Comparison of ENCODE assay signal across 8 cellular contexts in the genomic region with DNA sequence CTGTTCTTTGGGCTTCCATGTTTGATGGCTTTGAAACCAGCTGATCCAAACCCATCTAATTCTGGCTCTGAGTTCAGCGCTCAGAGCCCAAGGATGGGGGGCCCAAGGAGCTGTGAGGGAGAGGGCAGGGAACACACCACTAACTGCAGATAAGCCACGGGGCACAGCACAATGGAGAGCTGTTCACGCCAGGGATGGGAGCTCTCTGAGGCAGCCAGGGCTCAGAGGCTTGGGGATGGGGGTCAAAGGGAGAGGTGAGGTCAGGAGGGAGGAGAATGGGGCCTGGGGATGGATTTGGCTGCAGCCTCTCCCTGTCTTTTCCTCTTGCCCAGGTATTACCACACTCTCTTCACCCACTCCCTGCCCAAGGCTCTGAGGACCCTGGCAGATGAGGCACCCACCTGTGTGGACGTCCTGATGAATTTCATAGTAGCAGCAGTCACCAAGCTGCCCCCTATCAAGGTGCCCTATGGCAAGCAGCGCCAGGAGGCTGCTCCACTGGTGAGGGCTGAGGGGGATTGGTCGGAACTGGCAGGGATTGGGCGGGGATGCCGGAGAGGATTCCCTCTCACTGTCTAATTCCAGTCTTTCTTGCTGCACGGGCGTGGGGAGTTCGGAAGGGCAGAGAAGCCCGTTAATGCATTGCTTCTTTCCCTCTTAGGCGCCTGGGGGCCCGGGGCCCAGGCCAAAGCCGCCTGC. TPM values are rescaled to one million over a fixed set of nuclear protein-coding genes. Genes with fewer than 3 reads are reported as not detected.
DNase-seq lines count a peak whose midpoint lies in the region; TF ChIP-seq lines count a peak whose summit lies in the region.

No MANE protein-coding gene starts in this region.

- H3K27ac Mint-ChIP-seq in stimulated activated naive CD8-positive, alpha-beta T cell treated with anti-CD3 and anti-CD28 coated beads, Interleukin-15, Interleukin-2, amounts not matched to agents 100 ng/mL and 50 ng/mL, for 24 hours = no peak overlapping the region

- H3K9me3 Mint-ChIP-seq in stimulated activated naive CD8-positive, alpha-beta T cell treated with anti-CD3 and anti-CD28 coated beads, Interleukin-15, Interleukin-2, amounts not matched to agents 100 ng/mL and 50 ng/mL, for 24 hours = no peaks in the 10 kb centered on the region

- H3K36me3 Mint-ChIP-seq in stimulated activated naive CD8-positive, alpha-beta T cell treated with anti-CD3 and anti-CD28 coated beads, Interleukin-15, Interleukin-2, amounts not matched to agents 100 ng/mL and 50 ng/mL, for 24 hours (ENCODE audit: low read depth) = no peaks in the 10 kb centered on the region

- DNase-seq in DMS 273 (lab: John Stamatoyannopoulos, UW; ENCODE audit: unreplicated experiment) (peak; percentile 68), DMS 273 treated with DMSO at 0.1 percent for 48 hours (lab: John Stamatoyannopoulos, UW) (no peak), hepatocyte (ENCODE audit: low spot score) (no peak), SK-N-DZ (ENCODE audit: low spot score) (no peak), kidney tubule cell (ENCODE audit: low spot score) (no peak), mesenteric fat pad (ENCODE audit: low spot score) (no peak)

- no peak overlapping the region for H3K27ac ChIP-seq in hepatocyte

- H3K4me1 ChIP-seq in hepatocyte (ENCODE audit: insufficient read depth) = peaks cover 9% of the 10 kb centered on the region

- H4K20me1 ChIP-seq in hepatocyte (ENCODE audit: insufficient read depth, poor library complexity, severe bottlenecking) = no peaks in the 10 kb centered on the region

- H3K27me3 ChIP-seq in hepatocyte = no peaks in the 10 kb centered on the region

- H2AFZ ChIP-seq in hepatocyte = peak overlapping the region; percentile 75

- H3K4me3 Mint-ChIP-seq in stimulated activated naive CD8-positive, alpha-beta T cell treated with anti-CD3 and anti-CD28 coated beads, Interleukin-15, Interleukin-2, amounts not matched to agents 100 ng/mL and 50 ng/mL, for 24 hours = peak overlapping the region; percentile 91

- no peak for TF ChIP-seq CTCF in WI38 (IDR thresholded peaks at IDR 0.05; ENCODE audit: low read depth, low read length)
- TF ChIP-seq CTCF in hepatocyte (IDR thresholded peaks at IDR 0.05; ENCODE audit: poor library complexity) = no peak

- no peaks in the 10 kb centered on the region for H3K9me2 ChIP-seq in hepatocyte (replicated peaks; ENCODE audit: insufficient read depth)

- H3K4me3 ChIP-seq in WI38 (ENCODE audit: low read depth, low read length) (peak overlapping the region; percentile 87), hepatocyte (peak overlapping the region; percentile 98)

- WGBS in hepatocyte (ENCODE audit: low lambda C conversion rate, missing lambda C conversion rate) = 17% methylated on average over 15 of the region's 15 CpGs

- no peaks in the 10 kb centered on the region for H3K79me2 ChIP-seq in hepatocyte

- H3K4me2 ChIP-seq in hepatocyte = peak overlapping the region; percentile 99

- peaks cover 10% of the 10 kb centered on the region for H3K4me1 Mint-ChIP-seq in stimulated activated naive CD8-positive, alpha-beta T cell treated with anti-CD3 and anti-CD28 coated beads, Interleukin-15, Interleukin-2, amounts not matched to agents 100 ng/mL and 50 ng/mL, for 24 hours (ENCODE audit: low read depth)

- H3K27me3 Mint-ChIP-seq in stimulated activated naive CD8-positive, alpha-beta T cell treated with anti-CD3 and anti-CD28 coated beads, Interleukin-15, Interleukin-2, amounts not matched to agents 100 ng/mL and 50 ng/mL, for 24 hours = no peaks in the 10 kb centered on the region

- no peaks in the 10 kb centered on the region for H3K36me3 ChIP-seq in hepatocyte (replicated peaks; ENCODE audit: insufficient read depth, low read depth)

- no peaks in the 10 kb centered on the region for H3K9me3 ChIP-seq in hepatocyte (ENCODE audit: low read depth)

RNA-seq across cellular contexts. Expression of a gene that starts 11.3 kb away (rescaled TPM):
- total RNA-seq in hepatocyte (1.8 and 6.6 TPM in 2 replicates), mesenteric fat pad (not detected)
- 4.5 and 4.8 TPM in 2 replicates for polyA plus RNA-seq in hepatocyte
- not detected in 2 replicates for polyA plus RNA-seq in SK-N-DZ (2014; cell fraction: cytosol; rRNA removed)
- not detected in 2 replicates for polyA plus RNA-seq in SK-N-DZ (2014; cell fraction: nucleus; rRNA removed)

RNA-seq across cellular contexts. Expression of a gene that starts 13.1 kb away (rescaled TPM):
- total RNA-seq in hepatocyte (0.17 and 0.84 TPM in 2 replicates), mesenteric fat pad (not detected)
- polyA plus RNA-seq in hepatocyte = 1.3 and 1.6 TPM in 2 replicates
- polyA plus RNA-seq in SK-N-DZ (2014; cell fraction: cytosol; rRNA removed) = 0.33 TPM in 1 of 2 replicates, not detected in the other
- 0.05 and 0.34 TPM in 2 replicates for polyA plus RNA-seq in SK-N-DZ (2014; cell fraction: nucleus; rRNA removed)

RNA-seq across cellular contexts. Expression of a gene that starts 32.8 kb away (rescaled TPM):
- total RNA-seq in hepatocyte = 2.9 and 5.7 TPM in 2 replicates
- 8.2 and 9.5 TPM in 2 replicates for polyA plus RNA-seq in hepatocyte
- polyA plus RNA-seq in SK-N-DZ (2014; cell fraction: cytosol; rRNA removed) = not detected in 2 replicates
- not detected in 2 replicates for polyA plus RNA-seq in SK-N-DZ (2014; cell fraction: nucleus; rRNA removed)
- total RNA-seq in mesenteric fat pad = 0.26 TPM

RNA-seq across cellular contexts. Expression of a gene that starts 36.8 kb away (rescaled TPM):
- 19.6 and 24.6 TPM in 2 replicates for total RNA-seq in hepatocyte
- polyA plus RNA-seq in hepatocyte = 22.7 TPM in 2 replicates
- 6.1 and 12.0 TPM in 2 replicates for polyA plus RNA-seq in SK-N-DZ (2014; cell fraction: cytosol; rRNA removed)
- 2.2 and 6.3 TPM in 2 replicates for polyA plus RNA-seq in SK-N-DZ (2014; cell fraction: nucleus; rRNA removed)
- total RNA-seq in mesenteric fat pad = 6.8 TPM
